ENCODE assay signal across 12 cellular contexts in the genomic region with DNA sequence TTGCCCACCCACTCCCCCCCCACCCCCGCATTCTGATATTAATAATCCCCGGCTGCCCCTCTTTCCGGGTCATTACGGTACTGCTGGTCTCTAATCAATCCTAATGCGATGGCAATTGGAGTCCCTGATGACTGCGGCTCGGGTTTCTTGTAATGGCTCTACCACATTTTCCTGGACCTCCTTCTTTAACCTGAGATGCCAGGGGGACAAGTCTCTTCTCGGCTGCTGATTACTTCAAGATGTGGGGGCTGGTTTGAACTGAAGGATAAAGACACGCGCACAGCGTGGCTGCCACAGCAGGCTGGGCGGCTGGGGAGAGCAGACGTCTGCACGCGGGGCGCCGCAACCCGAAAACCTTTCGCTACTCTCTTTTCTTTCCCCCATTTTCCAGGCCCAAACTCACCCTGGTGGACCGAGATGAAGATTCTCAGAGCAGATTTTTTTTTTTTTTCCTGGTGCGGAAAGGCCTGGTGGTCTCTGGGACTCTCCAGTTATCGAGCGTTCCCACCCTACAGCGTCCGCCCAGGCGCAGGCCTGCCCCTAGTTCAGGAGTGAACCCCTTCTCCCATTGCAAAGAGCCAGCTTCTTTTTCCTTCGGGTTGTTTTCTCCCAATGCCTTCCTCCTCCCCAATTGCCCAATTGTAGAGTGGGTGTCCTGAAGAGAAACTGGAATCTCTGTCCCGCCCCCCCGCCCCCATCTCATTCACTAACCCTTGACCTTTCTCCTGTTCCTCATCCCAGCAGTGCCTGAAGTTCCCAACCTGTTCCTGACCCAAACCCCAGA. TPM values are rescaled to one million over a fixed set of nuclear protein-coding genes. Genes with fewer than 3 reads are reported as not detected.
A peak's percentile ranks its signal among the peaks of the same experiment; 100 is the strongest.
DNase-seq lines count a peak whose midpoint lies in the region; ATAC-seq, FAIRE-seq and TF ChIP-seq lines count a peak whose summit lies in the region.
"Had no signal": no experiment of that assay in that cellular context is flagged by ENCODE, and none has a peak within 500 bp of the region (broad histone marks: within the 10 kb centered on the region; RNA-seq: fewer than 3 reads in every experiment).

No MANE protein-coding gene starts in this region.

- no peak overlapping the region for H3K9ac ChIP-seq in HUES64 (ENCODE audit: low read depth, low read length)

- H3K27ac ChIP-seq in CD4-positive, alpha-beta memory T cell (ENCODE audit: low read depth, low read length), result no peak overlapping the region
- H3K27ac ChIP-seq in HUES64 (ENCODE audit: low read depth, low read length) (no peak overlapping the region), pancreas (no peak overlapping the region)
- H3K27ac ChIP-seq: neutrophil, SK-N-MC had no signal

- no peak overlapping the region for H3K27ac Mint-ChIP-seq in CD4-positive, alpha-beta memory T cell
- no peak overlapping the region for H3K27ac Mint-ChIP-seq in activated naive CD8-positive, alpha-beta T cell treated with anti-CD3 and anti-CD28 coated beads, Interleukin-2, amount 10 ng/mL, durations not matched to agents 7 days and 5 days
- H3K27ac Mint-ChIP-seq in naive B cell, result peak overlapping the region in 4 of 6 donors; percentile 80 to 95 (median 86)

- TF ChIP-seq CTCF in pancreas (IDR thresholded peaks at IDR 0.05), result no peak

- WGBS in HUES64, result under 1% methylated on average over 27 of the region's 29 CpGs
- 37 to 38% methylated on average over 29 of the region's 29 CpGs for WGBS in pancreas, 2 donors

- H3K27me3 Mint-ChIP-seq in CD4-positive, alpha-beta memory T cell, result peaks cover 60 to 74% of the 10 kb centered on the region in 2 donors
- peaks cover 98% of the 10 kb centered on the region for H3K27me3 Mint-ChIP-seq in activated naive CD8-positive, alpha-beta T cell treated with anti-CD3 and anti-CD28 coated beads, Interleukin-2, amount 10 ng/mL, durations not matched to agents 7 days and 5 days
- peaks cover 73 to 90% (median 83%) of the 10 kb centered on the region in 3 donors for H3K27me3 Mint-ChIP-seq in naive B cell

- no peaks in the 10 kb centered on the region for H3K36me3 ChIP-seq in CD4-positive, alpha-beta memory T cell (ENCODE audit: insufficient read depth, low read length)
- H3K36me3 ChIP-seq in HUES64 (ENCODE audit: insufficient read depth, low read length) (no peaks in the 10 kb centered on the region), pancreas (no peaks in the 10 kb centered on the region)
- H3K36me3 ChIP-seq: neutrophil had no signal

- H3K9me3 Mint-ChIP-seq in CD4-positive, alpha-beta memory T cell, result peaks cover 0 to 8% (median 0%) of the 10 kb centered on the region in 8 donors
- H3K9me3 Mint-ChIP-seq in activated naive CD8-positive, alpha-beta T cell treated with anti-CD3 and anti-CD28 coated beads, Interleukin-2, amount 10 ng/mL, durations not matched to agents 7 days and 5 days, result peaks cover 1% of the 10 kb centered on the region
- H3K9me3 Mint-ChIP-seq in naive B cell, result peaks cover 14 to 63% (median 42%) of the 10 kb centered on the region in 7 donors

- no peak for DNase-seq in CD4-positive, alpha-beta memory T cell
- no peak for DNase-seq in activated naive CD8-positive, alpha-beta T cell treated with anti-CD3 and anti-CD28 coated beads, Interleukin-2, amount 10 ng/mL, durations not matched to agents 7 days and 5 days
- DNase-seq in naive B cell (no peak), pancreas (no peak), middle frontal gyrus (ENCODE audit: extremely low spot score, low spot score) (no peak), erythroblast (lab: John Stamatoyannopoulos, UW) (no peak)
- DNase-seq: DMS 273 treated with DMSO at 0.1 percent for 48 hours, NCI-H226 had no signal

- H3K4me3 Mint-ChIP-seq in CD4-positive, alpha-beta memory T cell, result peak overlapping the region; percentile 68 to 83 (median 80)
- peak overlapping the region; percentile 88 for H3K4me3 Mint-ChIP-seq in activated naive CD8-positive, alpha-beta T cell treated with anti-CD3 and anti-CD28 coated beads, Interleukin-2, amount 10 ng/mL, durations not matched to agents 7 days and 5 days
- peak overlapping the region in 7 of 8 donors; percentile 70 to 91 (median 84) for H3K4me3 Mint-ChIP-seq in naive B cell

- peaks cover 47% of the 10 kb centered on the region for H3K4me1 ChIP-seq in CD4-positive, alpha-beta memory T cell (ENCODE audit: insufficient read depth, low read length)
- peaks cover 56% of the 10 kb centered on the region for H3K4me1 ChIP-seq in HUES64 (ENCODE audit: insufficient read depth, low read length)
- H3K4me1 ChIP-seq in pancreas, result peaks cover 0 to 3% (median 0%) of the 10 kb centered on the region in 3 donors

- H3K4me3 ChIP-seq in CD4-positive, alpha-beta memory T cell (ENCODE audit: low read length in 2 of 2), result no peak overlapping the region
- H3K4me3 ChIP-seq in HUES64 (ENCODE audit: low read length), result peak overlapping the region; percentile 66
- no peak overlapping the region for H3K4me3 ChIP-seq in pancreas
- H3K4me3 ChIP-seq: SK-N-MC had no signal

- intact Hi-C loops in CD4-positive, alpha-beta memory T cell (cut with micrococcal nuclease), result no loop called here
- intact Hi-C loops in pancreas (cut with DNase I), result no loop called here

- H3K27me3 ChIP-seq in CD4-positive, alpha-beta memory T cell (ENCODE audit: insufficient read depth, low read length), result peaks cover 66% of the 10 kb centered on the region
- H3K27me3 ChIP-seq in HUES64 (ENCODE audit: insufficient read depth, low read length) (peaks cover 99% of the 10 kb centered on the region), pancreas (peaks cover 13 to 51% (median 15%) of the 10 kb centered on the region in 4 donors)

- CTCF ChIA-PET in CD4-positive, alpha-beta memory T cell (lab: Charles Lee; ENCODE audit: partially characterized antibody), result interaction anchor here (0.5 to 1.3 kb wide), 2 partner anchors 15 to 22 kb away, joined by 3 read pairs; no protein-coding TSS in a partner anchor

- peaks cover 1 to 5% of the 10 kb centered on the region in 2 donors for H3K36me3 Mint-ChIP-seq in CD4-positive, alpha-beta memory T cell
- H3K36me3 Mint-ChIP-seq in activated naive CD8-positive, alpha-beta T cell treated with anti-CD3 and anti-CD28 coated beads, Interleukin-2, amount 10 ng/mL, durations not matched to agents 7 days and 5 days, result peaks cover 3% of the 10 kb centered on the region
- H3K36me3 Mint-ChIP-seq in naive B cell, result peaks cover 15 to 30% of the 10 kb centered on the region in 2 donors

- POLR2A ChIA-PET in CD4-positive, alpha-beta memory T cell (lab: Charles Lee; ENCODE audit: partially characterized antibody), result no interaction called here
- POLR2A ChIA-PET in activated naive CD8-positive, alpha-beta T cell treated with anti-CD3 and anti-CD28 coated beads, Interleukin-2, amount 10 ng/mL, durations not matched to agents 7 days and 5 days (lab: Charles Lee), result no interaction called here

- no peak for ATAC-seq in activated naive CD8-positive, alpha-beta T cell treated with anti-CD3 and anti-CD28 coated beads, Interleukin-2, amount 10 ng/mL, durations not matched to agents 7 days and 5 days (ENCODE audit: low read depth)
- ATAC-seq in naive B cell (ENCODE audit: low read depth in 2 of 2) (no peak), GM18868 (IDR thresholded peaks at IDR 0.05; ENCODE audit: unreplicated experiment) (no peak), pancreas (no peak)

- H3K4me1 Mint-ChIP-seq in CD4-positive, alpha-beta memory T cell, result peaks cover 38 to 70% (median 47%) of the 10 kb centered on the region in 4 donors
- H3K4me1 Mint-ChIP-seq in activated naive CD8-positive, alpha-beta T cell treated with anti-CD3 and anti-CD28 coated beads, Interleukin-2, amount 10 ng/mL, durations not matched to agents 7 days and 5 days, result peaks cover 41% of the 10 kb centered on the region
- peaks cover 30 to 43% (median 40%) of the 10 kb centered on the region in 3 donors for H3K4me1 Mint-ChIP-seq in naive B cell

- FAIRE-seq in pancreas (lab: Jason Lieb, UNC), result no peak

- no peaks in the 10 kb centered on the region for H3K9me3 ChIP-seq in CD4-positive, alpha-beta memory T cell (ENCODE audit: control insufficient read depth in 1 of 2, low read length in 2 of 2)
- H3K9me3 ChIP-seq in HUES64 (ENCODE audit: insufficient read depth, low read depth, low read length) (no peaks in the 10 kb centered on the region), pancreas (no peaks in the 10 kb centered on the region)
- H3K9me3 ChIP-seq: neutrophil had no signal

- no peak for TF ChIP-seq POLR2A in erythroblast (IDR thresholded peaks at IDR 0.05; ENCODE audit: low read length)

RNA-seq across cellular contexts. Expression of gene SIX1, which starts 6.0 kb away (rescaled TPM):
- not detected for total RNA-seq in CD4-positive, alpha-beta memory T cell
- polyA plus RNA-seq in CD4-positive, alpha-beta memory T cell, result not detected
- 2.0 TPM for polyA plus RNA-seq in HUES64 (2013, experiment 1 of 2)
- 2.7 TPM for polyA plus RNA-seq in HUES64 (2013, experiment 2 of 2)
- not detected for total RNA-seq in activated naive CD8-positive, alpha-beta T cell treated with anti-CD3 and anti-CD28 coated beads, Interleukin-2, amount 10 ng/mL, durations not matched to agents 7 days and 5 days
- polyA plus RNA-seq in naive B cell (ENCODE audit: low read depth in 6 of 6), result not detected
- total RNA-seq in pancreas, result under 1 TPM in 3 of 6 donors, not detected in 3; 0.06 to 0.09 (median 0.06) TPM
- under 1 TPM in 1 of 2 donors, not detected in 1; 0.08 TPM for polyA plus RNA-seq in pancreas

Comparison
In these comparisons a context has a peak if more than half of its experiments do, and no peak if none do; other contexts are left out.
1. H3K27ac Mint-ChIP-seq: peak in naive B cell (4 of 6); none in CD4-positive, alpha-beta memory T cell (0 of 7) and activated naive CD8-positive, alpha-beta T cell treated with anti-CD3 and anti-CD28 coated beads, Interleukin-2, amount 10 ng/mL, durations not matched to agents 7 days and 5 days (single experiment).
2. Peak in every context shown above with its lines, with median percentiles within 50 percentile points of each other: H3K4me3 Mint-ChIP-seq.